Comparison of ENCODE assay signal across 8 cellular contexts in the genomic region with DNA sequence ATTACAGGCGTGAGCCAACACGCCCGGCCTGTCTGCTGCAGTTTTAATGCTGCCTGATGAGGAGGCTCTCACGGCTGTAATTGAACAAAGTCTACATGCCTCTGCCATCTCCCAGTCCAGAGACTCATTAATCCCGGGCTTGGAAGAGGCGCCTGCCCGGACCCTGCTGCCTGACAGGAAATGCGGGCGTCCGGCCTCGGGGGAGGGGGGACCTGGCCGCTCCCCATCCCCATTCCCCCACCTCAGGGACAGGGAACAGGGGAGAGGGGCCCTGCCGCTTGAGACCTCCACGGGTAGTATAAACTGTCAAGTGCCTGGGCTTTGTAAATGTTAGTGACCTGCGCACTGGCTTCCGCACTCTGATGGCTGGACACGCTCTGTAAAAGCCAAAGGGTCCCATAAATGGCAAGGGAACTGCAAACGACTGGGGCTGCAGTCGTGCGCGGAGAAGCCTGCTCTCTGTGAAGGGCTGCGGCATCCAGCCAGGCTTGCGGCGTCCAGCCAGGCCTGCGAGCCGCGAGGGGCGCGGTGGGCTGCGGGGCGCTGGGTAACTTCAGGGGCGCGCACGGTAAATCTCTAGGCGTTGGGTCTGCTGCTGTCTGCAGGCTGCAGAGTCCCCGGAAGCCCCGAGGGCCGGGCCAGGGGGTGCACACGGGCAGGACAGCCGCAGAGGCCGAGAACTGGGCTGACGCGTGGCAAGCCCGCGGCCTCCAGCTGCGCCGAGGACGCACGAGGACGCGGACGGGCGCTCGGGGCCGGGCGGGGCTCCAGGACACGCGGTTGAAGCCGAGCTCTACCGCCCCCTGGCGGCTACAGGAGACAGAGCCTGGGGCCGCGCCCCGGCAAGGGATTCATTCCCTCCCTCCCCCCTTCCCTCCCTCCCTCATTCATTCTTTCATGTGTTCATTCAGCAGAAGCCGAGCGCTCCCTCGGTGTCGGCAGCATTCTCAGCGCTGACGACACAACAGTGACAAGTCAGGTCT.
A peak's percentile ranks its signal among the peaks of the same experiment; 100 is the strongest.
DNase-seq lines count a peak whose midpoint lies in the region; ATAC-seq, FAIRE-seq and TF ChIP-seq lines count a peak whose summit lies in the region.
"Not testable (repeated sequence)": the region's sequence is repeated elsewhere in the genome, so short reads cannot be mapped to it uniquely, and the experiment has no call there.

No MANE protein-coding gene starts in this region.

- not testable (repeated sequence) for H4K20me1 ChIP-seq in GM12878 (ENCODE audit: control insufficient read depth, insufficient read depth)

- H3K9me3 ChIP-seq in GM12878 (replicated peaks; ENCODE audit: control insufficient read depth, insufficient read depth, low read length): not testable (repeated sequence)

- not testable (repeated sequence) for H3K27me3 Mint-ChIP-seq in naive B cell

- not testable (repeated sequence) for BruUV-seq in GM12878 (replicated peaks; lab: Mats Ljungman, UMichigan)

- TF ChIP-seq EP300 in GM12878 (IDR thresholded peaks at IDR 0.05; ENCODE audit: borderline replicate concordance in 1 of 2, control insufficient read depth in 1 of 2, low read depth in 2 of 2, low read length in 2 of 2): not testable (repeated sequence)

- CTCF ChIA-PET in GM12878 (lab: Yijun Ruan, JAX): not testable (repeated sequence)

- not testable (repeated sequence) for FAIRE-seq in GM12878 (lab: Jason Lieb, UNC)

- H3K9ac ChIP-seq in GM12878 (ENCODE audit: control insufficient read depth, insufficient read depth, low read length): not testable (repeated sequence)

- not testable (repeated sequence) for H3K27ac Mint-ChIP-seq in naive B cell

- POLR2A ChIA-PET in GM12878 (lab: Charles Lee): not testable (repeated sequence)

- in situ Hi-C loops in GM12878 (cut with MboI): loop anchor here (25.0 kb wide), 1 partner anchor 108 kb away; no protein-coding TSS in a partner anchor

- not testable (repeated sequence) for H2AFZ ChIP-seq in GM12878 (ENCODE audit: control insufficient read depth, low read depth, low read length)

- not testable (repeated sequence) for H3K36me3 Mint-ChIP-seq in naive B cell

- peak overlapping the region in 1 of 8 donors; percentile 29 for H3K4me3 Mint-ChIP-seq in naive B cell

- not testable (repeated sequence) for H3K4me2 ChIP-seq in GM12878 (ENCODE audit: control insufficient read depth, insufficient read depth)

- H3K4me1 ChIP-seq in GM12878 (ENCODE audit: control insufficient read depth, insufficient read depth, low read length): not testable (repeated sequence)

- not testable (repeated sequence) for H3K27me3 ChIP-seq in GM12878 (replicated peaks in 1 of 2; ENCODE audit: control insufficient read depth in 2 of 2, insufficient read depth in 2 of 2, low read length in 1 of 2)

- DNase-seq in DMS 273 (lab: John Stamatoyannopoulos, UW; ENCODE audit: unreplicated experiment): peak; percentile 7
- not testable (repeated sequence) for DNase-seq in GM12878 (ENCODE audit: low read depth, low spot score); left cardiac atrium; naive B cell; stimulated activated naive CD8-positive, alpha-beta T cell treated with anti-CD3 and anti-CD28 coated beads, Interleukin-15, Interleukin-2, amounts not matched to agents 100 U/mL and 50 U/mL, for 24 hours

- not testable (repeated sequence) for H3K9me3 Mint-ChIP-seq in naive B cell

- H3K36me3 ChIP-seq in GM12878 (ENCODE audit: control insufficient read depth in 2 of 2, insufficient read depth in 2 of 2, low read length in 1 of 2): not testable (repeated sequence)

- TF ChIP-seq RAD21 in GM12878 (IDR thresholded peaks at IDR 0.05; ENCODE audit: insufficient read depth, low read depth, low read length): not testable (repeated sequence)

- ATAC-seq in GM21381 (IDR thresholded peaks at IDR 0.05; ENCODE audit: unreplicated experiment): peak; percentile 65
- peak; percentile 69 for ATAC-seq in HG03039 (IDR thresholded peaks at IDR 0.05; ENCODE audit: unreplicated experiment)
- ATAC-seq in SK-N-SH treated with all-trans-retinoic acid at 6 μM for 48 hours: peak; percentile 90
- ATAC-seq in GM12878: peak; percentile 98
- peak; percentile 91 to 95 for ATAC-seq in left cardiac atrium
- peak; percentile 89 to 97 for ATAC-seq in naive B cell (ENCODE audit: low read depth in 2 of 2)
- ATAC-seq in stimulated activated naive CD8-positive, alpha-beta T cell treated with anti-CD3 and anti-CD28 coated beads, Interleukin-15, Interleukin-2, amounts not matched to agents 100 U/mL and 50 U/mL, for 24 hours: peak; percentile 73

- H3K4me3 ChIP-seq in GM12878: not testable (repeated sequence)

- not testable (repeated sequence) for H3K4me1 Mint-ChIP-seq in naive B cell

- RAD21 ChIA-PET in GM12878 (lab: Charles Lee; ENCODE audit: unreplicated experiment): not testable (repeated sequence)

- SMC1A ChIA-PET in GM12878 (lab: Charles Lee; ENCODE audit: uncharacterized antibody, unreplicated experiment): not testable (repeated sequence)

- intact Hi-C loops in GM12878 (cut with micrococcal nuclease; ENCODE audit: unreplicated experiment); left cardiac atrium (cut with DNase I): not testable (repeated sequence)

- not testable (repeated sequence) for TF ChIP-seq POLR2A in GM12878 (IDR thresholded peaks at IDR 0.05; ENCODE audit: low read depth, low read length)

- not testable (repeated sequence) for H3K27ac ChIP-seq in GM12878 (ENCODE audit: control insufficient read depth, insufficient read depth)

- not testable (repeated sequence) for H3K79me2 ChIP-seq in GM12878 (ENCODE audit: control insufficient read depth, insufficient read depth, low read length)

- TF ChIP-seq CTCF in GM12878 (IDR thresholded peaks at IDR 0.05 in 2 of 3, conservative IDR thresholded peaks at IDR 0.05 in 1 of 3; ENCODE audit: control insufficient read depth in 2 of 3, extremely low read depth in 1 of 3, insufficient read depth in 1 of 3, low read depth in 3 of 3, low read length in 3 of 3): not testable (repeated sequence)

- WGBS in GM12878 (ENCODE audit: insufficient coverage, insufficient replicate concordance, low lambda C conversion rate, missing lambda C conversion rate): 78% methylated on average over 28 of the region's 70 CpGs
